8 cellular contexts compared by ENCODE assay signal in genomic region chr20:3820901-3821727, GRCh38. TPM values are rescaled to one million over a fixed set of nuclear protein-coding genes. Genes with fewer than 3 reads are reported as not detected.
DNase-seq lines count a peak whose midpoint lies in the region; ATAC-seq and TF ChIP-seq lines count a peak whose summit lies in the region.

No MANE protein-coding gene starts in this region.

- peaks cover 46% of the 10 kb centered on the region for H3K4me1 Mint-ChIP-seq in activated CD4-positive, alpha-beta T cell treated with anti-CD3 and anti-CD28 coated beads, Interleukin-2, amount 10 ng/mL, durations not matched to agents 7 days and 5 days
- peaks cover 29% of the 10 kb centered on the region for H3K4me1 Mint-ChIP-seq in activated CD4-positive, alpha-beta memory T cell treated with anti-CD3 and anti-CD28 coated beads for 36 hours (ENCODE audit: low read depth)

- peak overlapping the region; percentile 93 for H3K27ac Mint-ChIP-seq in activated CD4-positive, alpha-beta T cell treated with anti-CD3 and anti-CD28 coated beads, Interleukin-2, amount 10 ng/mL, durations not matched to agents 7 days and 5 days
- H3K27ac Mint-ChIP-seq in activated CD4-positive, alpha-beta memory T cell treated with anti-CD3 and anti-CD28 coated beads for 36 hours, result peak overlapping the region; percentile 93

- no peaks in the 10 kb centered on the region for H3K9me3 Mint-ChIP-seq in activated CD4-positive, alpha-beta T cell treated with anti-CD3 and anti-CD28 coated beads, Interleukin-2, amount 10 ng/mL, durations not matched to agents 7 days and 5 days
- no peaks in the 10 kb centered on the region for H3K9me3 Mint-ChIP-seq in activated CD4-positive, alpha-beta memory T cell treated with anti-CD3 and anti-CD28 coated beads for 36 hours

- CTCF ChIA-PET in activated CD4-positive, alpha-beta T cell treated with anti-CD3 and anti-CD28 coated beads, Interleukin-2, amount 10 ng/mL, durations not matched to agents 7 days and 5 days (lab: Charles Lee), result interaction anchor here (0.6 to 11.7 kb wide), 33 partner anchors 8 to 265 kb away, joined by 3 to 94 read pairs (median 4); partner anchors contain the start of genes ADISSP, CDC25B, CENPB and SPEF1
- CTCF ChIA-PET in activated CD4-positive, alpha-beta memory T cell treated with anti-CD3 and anti-CD28 coated beads for 36 hours (lab: Charles Lee), result interaction anchor here (0.7 to 12.9 kb wide), 24 partner anchors 9 to 264 kb away, joined by 3 to 180 read pairs (median 6); partner anchors contain the start of genes ADISSP, CDC25B, CENPB and MAVS
- CTCF ChIA-PET in GM10248 (lab: Yijun Ruan, JAX), result interaction anchor here (0.7 to 7.1 kb wide), 26 partner anchors 9 to 264 kb away, joined by 3 to 63 read pairs (median 4); partner anchors contain the start of genes CDC25B and CENPB

- H3K4me3 Mint-ChIP-seq in activated CD4-positive, alpha-beta T cell treated with anti-CD3 and anti-CD28 coated beads, Interleukin-2, amount 10 ng/mL, durations not matched to agents 7 days and 5 days, result peak overlapping the region; percentile 81
- H3K4me3 Mint-ChIP-seq in activated CD4-positive, alpha-beta memory T cell treated with anti-CD3 and anti-CD28 coated beads for 36 hours, result peak overlapping the region; percentile 81

- no peak for DNase-seq in activated CD4-positive, alpha-beta T cell treated with anti-CD3 and anti-CD28 coated beads, Interleukin-2, amount 10 ng/mL, durations not matched to agents 7 days and 5 days
- no peak for DNase-seq in activated CD4-positive, alpha-beta T cell treated with anti-CD3 and anti-CD28 coated beads, Interleukin-2, amount 50 U/mL, for 4 hours
- DNase-seq in activated CD4-positive, alpha-beta memory T cell treated with anti-CD3 and anti-CD28 coated beads for 36 hours, result no peak
- DNase-seq in NCI-H524 (lab: John Stamatoyannopoulos, UW) (no peak), GM10248 (ENCODE audit: extremely low spot score) (no peak)

- POLR2A ChIA-PET in activated CD4-positive, alpha-beta T cell treated with anti-CD3 and anti-CD28 coated beads, Interleukin-2, amount 10 ng/mL, durations not matched to agents 7 days and 5 days (lab: Charles Lee), result interaction anchor here (0.6 to 1.5 kb wide), 4 partner anchors 8 to 35 kb away, joined by 4 to 7 read pairs (median 5); partner anchors contain the start of genes CDC25B and CENPB
- POLR2A ChIA-PET in activated CD4-positive, alpha-beta memory T cell treated with anti-CD3 and anti-CD28 coated beads for 36 hours (lab: Charles Lee), result interaction anchor here (1.0 to 2.2 kb wide), 6 partner anchors 9 to 35 kb away, joined by 3 to 27 read pairs (median 8); partner anchors contain the start of genes CDC25B and CENPB
- POLR2A ChIA-PET in GM10248 (lab: Yijun Ruan, JAX), result interaction anchor here (0.7 to 1.0 kb wide), 3 partner anchors 24 to 1169 kb away, joined by 3 to 5 read pairs (median 3); partner anchors contain the start of gene NOP56

- H3K27ac ChIP-seq in iPS-20b (ENCODE audit: low read length) (peak overlapping the region; percentile 41), temporal lobe (ENCODE audit: low read depth, low read length) (peak overlapping the region; percentile 99)

- no peaks in the 10 kb centered on the region for H3K9me3 ChIP-seq in iPS-20b (ENCODE audit: insufficient read depth, low read depth, low read length)

- intact Hi-C loops in activated CD4-positive, alpha-beta memory T cell treated with anti-CD3 and anti-CD28 coated beads for 36 hours (cut with micrococcal nuclease), result loop anchor here (1.0 to 2.0 kb wide), 4 partner anchors 25 to 86 kb away; partner anchors contain the start of genes CDC25B and MAVS

- H3K36me3 Mint-ChIP-seq in activated CD4-positive, alpha-beta T cell treated with anti-CD3 and anti-CD28 coated beads, Interleukin-2, amount 10 ng/mL, durations not matched to agents 7 days and 5 days (ENCODE audit: low read depth), result peaks cover 11% of the 10 kb centered on the region
- H3K36me3 Mint-ChIP-seq in activated CD4-positive, alpha-beta memory T cell treated with anti-CD3 and anti-CD28 coated beads for 36 hours, result peaks cover 3% of the 10 kb centered on the region

- no peaks in the 10 kb centered on the region for H3K27me3 Mint-ChIP-seq in activated CD4-positive, alpha-beta T cell treated with anti-CD3 and anti-CD28 coated beads, Interleukin-2, amount 10 ng/mL, durations not matched to agents 7 days and 5 days
- H3K27me3 Mint-ChIP-seq in activated CD4-positive, alpha-beta memory T cell treated with anti-CD3 and anti-CD28 coated beads for 36 hours, result no peaks in the 10 kb centered on the region

- TF ChIP-seq CTCF in GM10248 (IDR thresholded peaks at IDR 0.05; ENCODE audit: control extremely low read depth, extremely low read depth, low read depth, missing control alignments), result no peak

- peaks cover 4% of the 10 kb centered on the region; the same call in 1 of the 2 replicates for H3K4me1 ChIP-seq in iPS-20b (ENCODE audit: insufficient read depth, low read length)

- H3K36me3 ChIP-seq in iPS-20b (ENCODE audit: insufficient read depth, low read depth, low read length), result 0 out of 2 replicates have a peak, but pooled peaks cover 4% of the 10 kb centered on the region

- peak overlapping the region; percentile 89 for H3K4me3 ChIP-seq in iPS-20b (ENCODE audit: low read length)

- no peaks in the 10 kb centered on the region for H3K27me3 ChIP-seq in iPS-20b (ENCODE audit: insufficient read depth, low read length)

- no peak for ATAC-seq in HG03108 (IDR thresholded peaks at IDR 0.05; ENCODE audit: unreplicated experiment)

- H3K9ac ChIP-seq in iPS-20b (ENCODE audit: low read depth, low read length), result peak overlapping the region; percentile 88; the same call in 1 of the 2 replicates

RNA-seq across cellular contexts. Expression of gene AP5S1, which starts 0.8 kb away (rescaled TPM):
- 10 to 100 TPM; 16.6 to 18.2 TPM for total RNA-seq in activated CD4-positive, alpha-beta T cell treated with anti-CD3 and anti-CD28 coated beads, Interleukin-2, amount 10 ng/mL, durations not matched to agents 7 days and 5 days
- 1 to 10 TPM; 9.1 to 10.0 TPM for total RNA-seq in activated CD4-positive, alpha-beta memory T cell treated with anti-CD3 and anti-CD28 coated beads for 36 hours
- total RNA-seq in temporal lobe, result 4.2 TPM

RNA-seq across cellular contexts. Expression of gene CDC25B, which starts 25.0 kb away (rescaled TPM):
- total RNA-seq in activated CD4-positive, alpha-beta T cell treated with anti-CD3 and anti-CD28 coated beads, Interleukin-2, amount 10 ng/mL, durations not matched to agents 7 days and 5 days, result 100 to 1,000 TPM; 403 to 429 TPM
- total RNA-seq in activated CD4-positive, alpha-beta memory T cell treated with anti-CD3 and anti-CD28 coated beads for 36 hours, result 100 to 1,000 TPM; 120 to 128 TPM
- 6.6 TPM for total RNA-seq in temporal lobe

RNA-seq across cellular contexts. Expression of gene MAVS, which starts 25.5 kb away (rescaled TPM):
- total RNA-seq in activated CD4-positive, alpha-beta T cell treated with anti-CD3 and anti-CD28 coated beads, Interleukin-2, amount 10 ng/mL, durations not matched to agents 7 days and 5 days, result 10 to 100 TPM; 34.8 to 36.4 TPM
- total RNA-seq in activated CD4-positive, alpha-beta memory T cell treated with anti-CD3 and anti-CD28 coated beads for 36 hours, result 10 to 100 TPM; 22.2 to 24.2 TPM
- 8.1 TPM for total RNA-seq in temporal lobe

RNA-seq across cellular contexts. Expression of gene CENPB, which starts 34.6 kb away (rescaled TPM):
- total RNA-seq in activated CD4-positive, alpha-beta T cell treated with anti-CD3 and anti-CD28 coated beads, Interleukin-2, amount 10 ng/mL, durations not matched to agents 7 days and 5 days, result 10 to 100 TPM; 77.8 to 85.6 TPM
- total RNA-seq in activated CD4-positive, alpha-beta memory T cell treated with anti-CD3 and anti-CD28 coated beads for 36 hours, result 10 to 100 TPM; 50.1 to 51.9 TPM
- total RNA-seq in temporal lobe, result 31.0 TPM

RNA-seq across cellular contexts. Expression of gene SPEF1, which starts 39.9 kb away (rescaled TPM):
- under 1 TPM; 0.17 to 0.21 TPM for total RNA-seq in activated CD4-positive, alpha-beta T cell treated with anti-CD3 and anti-CD28 coated beads, Interleukin-2, amount 10 ng/mL, durations not matched to agents 7 days and 5 days
- total RNA-seq in activated CD4-positive, alpha-beta memory T cell treated with anti-CD3 and anti-CD28 coated beads for 36 hours, result under 1 TPM in 1 of 2 experiments, not detected in 1; 0.17 TPM
- 0.98 TPM for total RNA-seq in temporal lobe

Comparison
In these comparisons a context has a peak if more than half of its experiments do, and no peak if none do; other contexts are left out.
1. RNA of gene CDC25B, which starts 25.0 kb away (total RNA-seq): 403 to 429 TPM in activated CD4-positive, alpha-beta T cell treated with anti-CD3 and anti-CD28 coated beads, Interleukin-2, amount 10 ng/mL, durations not matched to agents 7 days and 5 days and 120 to 128 TPM in activated CD4-positive, alpha-beta memory T cell treated with anti-CD3 and anti-CD28 coated beads for 36 hours; 6.6 TPM in temporal lobe (single experiment); every median in the first group is over 10 times any median in the second.